17 cellular contexts compared by ENCODE assay signal in the genomic region with DNA sequence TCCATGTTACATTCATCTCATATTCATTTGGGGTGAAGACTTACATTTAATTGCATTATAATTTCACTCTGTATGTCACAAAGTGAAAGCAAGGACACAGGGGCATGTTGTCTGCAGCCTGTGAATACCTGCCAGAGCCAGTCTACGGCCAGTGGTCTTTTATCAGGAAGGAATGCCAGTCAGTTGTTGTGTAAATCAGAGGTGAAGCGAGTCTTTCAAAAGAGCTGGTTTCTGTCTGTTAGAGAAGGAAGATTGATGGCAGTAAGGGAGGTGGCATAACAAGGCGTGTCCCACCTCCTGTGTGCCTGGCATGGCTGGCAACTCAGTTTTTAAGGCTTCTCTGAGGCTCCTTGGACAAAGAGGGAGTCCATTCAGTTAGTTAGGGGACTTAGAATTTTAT. TPM values are rescaled to one million over a fixed set of nuclear protein-coding genes. Genes with fewer than 3 reads are reported as not detected.
"Had no signal": no experiment of that assay in that cellular context is flagged by ENCODE, and none has a peak within 500 bp of the region (broad histone marks: within the 10 kb centered on the region; RNA-seq: fewer than 3 reads in every experiment).

No MANE protein-coding gene starts in this region.

- ATAC-seq: activated naive CD8-positive, alpha-beta T cell treated with anti-CD3 and anti-CD28 coated beads, Interleukin-2, amount 50 U/mL, for 24 hours; activated T-cell treated with anti-CD3 and anti-CD28 coated beads, Interleukin-2, amount 50 U/mL, for 72 hours; sciatic nerve had no signal

- DNase-seq: activated CD4-positive, alpha-beta memory T cell treated with anti-CD3 and anti-CD28 coated beads for 36 hours; activated naive CD4-positive, alpha-beta T cell; activated naive CD8-positive, alpha-beta T cell treated with anti-CD3 and anti-CD28 coated beads, Interleukin-2, amount 50 U/mL, for 24 hours; activated T-cell treated with anti-CD3 and anti-CD28 coated beads, Interleukin-2, amount 50 U/mL, for 72 hours; dorsolateral prefrontal cortex; esophagus squamous epithelium; foreskin fibroblast; glutamatergic neuron; kidney; naive B cell; spleen; stimulated activated CD4-positive, alpha-beta T cell treated with anti-CD3 and anti-CD28 coated beads, Interleukin-1b, Interleukin-23, amount 100 ng/mL, for 48 hours; stimulated activated naive CD4-positive, alpha-beta T cell; substantia nigra; T-helper 9 cell; transverse colon had no signal

- H3K9me3 Mint-ChIP-seq: activated CD4-positive, alpha-beta memory T cell treated with anti-CD3 and anti-CD28 coated beads for 36 hours; activated naive CD8-positive, alpha-beta T cell treated with anti-CD3 and anti-CD28 coated beads, Interleukin-2, amount 50 U/mL, for 24 hours; activated T-cell treated with anti-CD3 and anti-CD28 coated beads, Interleukin-2, amount 50 U/mL, for 72 hours; naive B cell had no signal

- H3K27me3 Mint-ChIP-seq: activated naive CD8-positive, alpha-beta T cell treated with anti-CD3 and anti-CD28 coated beads, Interleukin-2, amount 50 U/mL, for 24 hours; naive B cell had no signal

- H3K4me1 ChIP-seq: transverse colon had no signal

- H3K4me3 Mint-ChIP-seq: activated CD4-positive, alpha-beta memory T cell treated with anti-CD3 and anti-CD28 coated beads for 36 hours; activated naive CD8-positive, alpha-beta T cell treated with anti-CD3 and anti-CD28 coated beads, Interleukin-2, amount 50 U/mL, for 24 hours; activated T-cell treated with anti-CD3 and anti-CD28 coated beads, Interleukin-2, amount 50 U/mL, for 72 hours; naive B cell had no signal

- H3K36me3 ChIP-seq: esophagus squamous epithelium, spleen, transverse colon had no signal

- H3K36me3 Mint-ChIP-seq: activated CD4-positive, alpha-beta memory T cell treated with anti-CD3 and anti-CD28 coated beads for 36 hours; naive B cell had no signal

- H3K27me3 ChIP-seq: esophagus squamous epithelium, spleen, transverse colon had no signal

- H3K9me3 ChIP-seq: spleen, transverse colon had no signal

- H3K4me1 Mint-ChIP-seq: activated naive CD8-positive, alpha-beta T cell treated with anti-CD3 and anti-CD28 coated beads, Interleukin-2, amount 50 U/mL, for 24 hours had no signal

- H3K4me3 ChIP-seq: dorsolateral prefrontal cortex, esophagus squamous epithelium, spleen, transverse colon had no signal

- H3K27ac Mint-ChIP-seq: activated CD4-positive, alpha-beta memory T cell treated with anti-CD3 and anti-CD28 coated beads for 36 hours; activated naive CD8-positive, alpha-beta T cell treated with anti-CD3 and anti-CD28 coated beads, Interleukin-2, amount 50 U/mL, for 24 hours; activated T-cell treated with anti-CD3 and anti-CD28 coated beads, Interleukin-2, amount 50 U/mL, for 72 hours had no signal

- H3K27ac ChIP-seq: dorsolateral prefrontal cortex, esophagus squamous epithelium, transverse colon had no signal

RNA-seq across cellular contexts. Expression of gene SYK, which starts 18.1 kb away (rescaled TPM):
- total RNA-seq: activated CD4-positive, alpha-beta memory T cell treated with anti-CD3 and anti-CD28 coated beads for 36 hours had no signal
